In the genomic region with DNA sequence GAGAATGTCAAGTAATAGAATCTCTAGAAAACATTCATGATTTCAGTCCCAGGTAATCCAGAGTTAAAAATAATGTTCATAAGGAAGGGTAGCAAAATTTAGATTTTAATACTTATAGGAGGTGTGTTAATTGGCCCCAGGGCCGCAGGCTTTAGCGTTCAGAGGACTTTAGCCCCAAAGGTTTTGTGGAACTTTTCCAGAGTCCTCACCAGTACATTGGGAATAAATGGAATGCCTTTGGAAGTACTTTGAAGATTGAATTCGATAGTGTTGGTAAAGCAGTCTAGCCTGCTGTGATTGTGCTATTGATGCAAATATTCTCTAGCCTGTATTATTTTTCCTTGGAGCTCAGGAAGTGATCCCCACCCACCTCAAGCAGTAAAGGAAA, we compare ENCODE assay signal across 18 cellular contexts.
DNase-seq lines count a peak whose midpoint lies in the region; ATAC-seq, FAIRE-seq and TF ChIP-seq lines count a peak whose summit lies in the region.
"Had no signal": no experiment of that assay in that cellular context is flagged by ENCODE, and none has a peak within 500 bp of the region (broad histone marks: within the 10 kb centered on the region; RNA-seq: fewer than 3 reads in every experiment).

No MANE protein-coding gene starts in this region.

- H3K27ac ChIP-seq in A549: peak overlapping the region; percentile 64 to 82
- H3K27ac ChIP-seq in KMS-11: peak overlapping the region; percentile 48

- H3K9me3 ChIP-seq in A549: no peaks in the 10 kb centered on the region
- H3K9me3 ChIP-seq: heart right ventricle had no signal

- TF ChIP-seq RAD21 in A549 (conservative IDR thresholded peaks at IDR 0.05 in 1 of 2, IDR thresholded peaks at IDR 0.05 in 1 of 2): no peak

- H3K79me2 ChIP-seq in KMS-11 (ENCODE audit: insufficient read depth, low read depth): peaks cover 56% of the 10 kb centered on the region

- TF ChIP-seq CTCF in A549 (IDR thresholded peaks at IDR 0.05) (no peak), KMS-11 (conservative IDR thresholded peaks at IDR 0.05; ENCODE audit: low read depth, low read length) (no peak), endothelial cell (IDR thresholded peaks at IDR 0.05; ENCODE audit: unreplicated experiment) (no peak), nephron (IDR thresholded peaks at IDR 0.05; ENCODE audit: unreplicated experiment in 3 of 3) (no peak)

- H3K4me1 Mint-ChIP-seq in endothelial cell (ENCODE audit: unreplicated experiment) (peaks cover 48% of the 10 kb centered on the region), nephron (peaks cover 59% of the 10 kb centered on the region)
- H3K4me1 Mint-ChIP-seq in activated naive CD8-positive, alpha-beta T cell treated with anti-CD3 and anti-CD28 coated beads, Interleukin-2, amount 50 U/mL, for 24 hours: peaks cover 46% of the 10 kb centered on the region

- H3K4me3 Mint-ChIP-seq in endothelial cell (ENCODE audit: unreplicated experiment): no peak overlapping the region
- peak overlapping the region in 2 of 3 experiments; percentile 13 to 22 for H3K4me3 Mint-ChIP-seq in nephron
- no peak overlapping the region for H3K4me3 Mint-ChIP-seq in activated naive CD8-positive, alpha-beta T cell treated with anti-CD3 and anti-CD28 coated beads, Interleukin-2, amount 50 U/mL, for 24 hours
- H3K4me3 Mint-ChIP-seq: CD4-positive, alpha-beta T cell; natural killer cell treated with Interleukin-12 subunit alpha and Interleukin-12 subunit beta and Interleukin-15 and Interleukin-18, amount 100 ng/mL, for 72 hours had no signal

- TF ChIP-seq EP300 in A549 (IDR thresholded peaks at IDR 0.05): no peak

- POLR2A ChIA-PET in A549 (lab: Yijun Ruan, JAX): no interaction called here

- H3K9ac ChIP-seq in KMS-11: no peak overlapping the region

- H3K4me3 ChIP-seq in A549: no peak overlapping the region
- no peak overlapping the region for H3K4me3 ChIP-seq in KMS-11 (IDR thresholded peaks at IDR 0.05; ENCODE audit: insufficient read depth, low read depth, low read length)
- H3K4me3 ChIP-seq: heart right ventricle had no signal

- no peak for DNase-seq in A549 (ENCODE audit: low read depth in 1 of 2, low spot score in 1 of 2)
- no peak for DNase-seq in endothelial cell (ENCODE audit: low spot score)
- DNase-seq in NCI-H82 treated with DMSO at 0.1 percent for 48 hours (lab: John Stamatoyannopoulos, UW; ENCODE audit: unreplicated experiment): no peak
- DNase-seq in activated naive CD8-positive, alpha-beta T cell treated with anti-CD3 and anti-CD28 coated beads, Interleukin-2, amount 50 U/mL, for 24 hours: no peak
- DNase-seq in DMS153 treated with DMSO at 0.1 percent for 48 hours (lab: John Stamatoyannopoulos, UW; ENCODE audit: unreplicated experiment): no peak
- DNase-seq in activated T-cell treated with anti-CD3 and anti-CD28 coated beads for 4 hours: no peak
- DNase-seq: activated CD4-positive, alpha-beta T cell treated with anti-CD3 and anti-CD28 coated beads, Interleukin-2, amount 50 U/mL, for 1 hour; amniotic stem cell; CD4-positive, alpha-beta T cell; DND-41; NCI-H1092 treated with DMSO at 0.1 percent for 48 hours; NCI-H2081 treated with DMSO at 0.1 percent for 48 hours; NCI-H510A treated with DMSO at 0.1 percent for 48 hours; stimulated activated CD4-positive, alpha-beta T cell treated with anti-CD3 and anti-CD28 coated beads, Interleukin-12 subunit alpha, Interleukin-12 subunit beta, amount 100 ng/mL, for 4 hours had no signal

- ATAC-seq in A549: no peak
- no peak for ATAC-seq in activated naive CD8-positive, alpha-beta T cell treated with anti-CD3 and anti-CD28 coated beads, Interleukin-2, amount 50 U/mL, for 24 hours
- ATAC-seq: natural killer cell treated with Interleukin-12 subunit alpha and Interleukin-12 subunit beta and Interleukin-15 and Interleukin-18, amount 100 ng/mL, for 72 hours had no signal

- no peaks in the 10 kb centered on the region for H3K36me3 ChIP-seq in KMS-11 (ENCODE audit: insufficient read depth)
- H3K36me3 ChIP-seq: heart right ventricle had no signal

- no peak for FAIRE-seq in A549 (lab: Jason Lieb, UNC)

- H3K4me2 ChIP-seq in A549: peak overlapping the region; percentile 61
- H3K4me2 ChIP-seq in KMS-11: peak overlapping the region; percentile 77

- no peaks in the 10 kb centered on the region for H3K9me3 Mint-ChIP-seq in endothelial cell (ENCODE audit: unreplicated experiment)
- H3K9me3 Mint-ChIP-seq in nephron: no peaks in the 10 kb centered on the region
- H3K9me3 Mint-ChIP-seq in activated naive CD8-positive, alpha-beta T cell treated with anti-CD3 and anti-CD28 coated beads, Interleukin-2, amount 50 U/mL, for 24 hours: no peaks in the 10 kb centered on the region
- H3K9me3 Mint-ChIP-seq: CD4-positive, alpha-beta T cell; natural killer cell treated with Interleukin-12 subunit alpha and Interleukin-12 subunit beta and Interleukin-15 and Interleukin-18, amount 100 ng/mL, for 72 hours had no signal

- H3K27me3 ChIP-seq in KMS-11 (ENCODE audit: insufficient read depth, low read depth): no peaks in the 10 kb centered on the region
- H3K27me3 ChIP-seq: heart right ventricle had no signal

- H3K27me3 Mint-ChIP-seq in endothelial cell (ENCODE audit: unreplicated experiment): peaks cover 4% of the 10 kb centered on the region
- no peaks in the 10 kb centered on the region for H3K27me3 Mint-ChIP-seq in nephron (ENCODE audit: low read depth)
- H3K27me3 Mint-ChIP-seq in activated naive CD8-positive, alpha-beta T cell treated with anti-CD3 and anti-CD28 coated beads, Interleukin-2, amount 50 U/mL, for 24 hours: no peaks in the 10 kb centered on the region
- H3K27me3 Mint-ChIP-seq: CD4-positive, alpha-beta T cell; natural killer cell treated with Interleukin-12 subunit alpha and Interleukin-12 subunit beta and Interleukin-15 and Interleukin-18, amount 100 ng/mL, for 72 hours had no signal

- H3K27ac Mint-ChIP-seq in endothelial cell (ENCODE audit: unreplicated experiment) (peak overlapping the region; percentile 3), nephron (peak overlapping the region; percentile 44 to 98 (median 92))
- H3K27ac Mint-ChIP-seq in activated naive CD8-positive, alpha-beta T cell treated with anti-CD3 and anti-CD28 coated beads, Interleukin-2, amount 50 U/mL, for 24 hours: no peak overlapping the region
- H3K27ac Mint-ChIP-seq: CD4-positive, alpha-beta T cell; natural killer cell treated with Interleukin-12 subunit alpha and Interleukin-12 subunit beta and Interleukin-15 and Interleukin-18, amount 100 ng/mL, for 72 hours had no signal

- TF ChIP-seq POLR2A in A549 (IDR thresholded peaks at IDR 0.05; ENCODE audit: low read length): no peak

- CTCF ChIA-PET in A549 (lab: Yijun Ruan, JAX): interaction anchor here (1.0 kb wide), 1 partner anchor 21 kb away, joined by 3 read pairs; no protein-coding TSS in a partner anchor

- H3K4me1 ChIP-seq in A549 (peaks cover 100% of the 10 kb centered on the region), KMS-11 (ENCODE audit: low read depth, poor library complexity, severe bottlenecking) (peaks cover 37% of the 10 kb centered on the region)

- no peaks in the 10 kb centered on the region for H4K20me1 ChIP-seq in KMS-11 (ENCODE audit: insufficient read depth)

- H3K36me3 Mint-ChIP-seq in endothelial cell (ENCODE audit: low read depth, unreplicated experiment): peaks cover 3% of the 10 kb centered on the region
- no peaks in the 10 kb centered on the region for H3K36me3 Mint-ChIP-seq in nephron (ENCODE audit: low read depth)
- H3K36me3 Mint-ChIP-seq in activated naive CD8-positive, alpha-beta T cell treated with anti-CD3 and anti-CD28 coated beads, Interleukin-2, amount 50 U/mL, for 24 hours (ENCODE audit: low read depth): no peaks in the 10 kb centered on the region
- H3K36me3 Mint-ChIP-seq: natural killer cell treated with Interleukin-12 subunit alpha and Interleukin-12 subunit beta and Interleukin-15 and Interleukin-18, amount 100 ng/mL, for 72 hours had no signal

- 49% methylated on average over 3 of the region's 3 CpGs for WGBS in A549 (ENCODE audit: missing lambda C conversion rate)

- no peak overlapping the region for H2AFZ ChIP-seq in KMS-11 (ENCODE audit: low read depth)

TF ChIP-seq in A549, 52 proteins besides CTCF, POLR2A, EP300 and RAD21:
- TF ChIP-seq FOXS1 (CRISPR knock-in tag; IDR thresholded peaks at IDR 0.05) (no peak), SMC3 (IDR thresholded peaks at IDR 0.05) (no peak), RCOR1 (IDR thresholded peaks at IDR 0.05; ENCODE audit: low read depth, low read length) (no peak), HOXB13 (CRISPR knock-in tag; IDR thresholded peaks at IDR 0.05; ENCODE audit: low read depth) (no peak), FOSL2 (IDR thresholded peaks at IDR 0.05) (no peak), FOSL2 (CRISPR knock-in tag; IDR thresholded peaks at IDR 0.05) (no peak), ZSCAN20 (CRISPR knock-in tag; IDR thresholded peaks at IDR 0.05) (no peak), NR3C1 (IDR thresholded peaks at IDR 0.05) (no peak), MAZ (IDR thresholded peaks at IDR 0.05; ENCODE audit: borderline replicate concordance, low read depth, low read length) (no peak), GATA3 (IDR thresholded peaks at IDR 0.05; ENCODE audit: borderline replicate concordance) (no peak)
- TF ChIP-seq, protein P1, sequence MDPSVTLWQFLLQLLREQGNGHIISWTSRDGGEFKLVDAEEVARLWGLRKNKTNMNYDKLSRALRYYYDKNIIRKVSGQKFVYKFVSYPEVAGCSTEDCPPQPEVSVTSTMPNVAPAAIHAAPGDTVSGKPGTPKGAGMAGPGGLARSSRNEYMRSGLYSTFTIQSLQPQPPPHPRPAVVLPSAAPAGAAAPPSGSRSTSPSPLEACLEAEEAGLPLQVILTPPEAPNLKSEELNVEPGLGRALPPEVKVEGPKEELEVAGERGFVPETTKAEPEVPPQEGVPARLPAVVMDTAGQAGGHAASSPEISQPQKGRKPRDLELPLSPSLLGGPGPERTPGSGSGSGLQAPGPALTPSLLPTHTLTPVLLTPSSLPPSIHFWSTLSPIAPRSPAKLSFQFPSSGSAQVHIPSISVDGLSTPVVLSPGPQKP (IDR thresholded peaks at IDR 0.05; ENCODE audit: low read depth, low read length): no peak
- TF ChIP-seq, protein P2, sequence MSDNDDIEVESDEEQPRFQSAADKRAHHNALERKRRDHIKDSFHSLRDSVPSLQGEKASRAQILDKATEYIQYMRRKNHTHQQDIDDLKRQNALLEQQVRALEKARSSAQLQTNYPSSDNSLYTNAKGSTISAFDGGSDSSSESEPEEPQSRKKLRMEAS (IDR thresholded peaks at IDR 0.05): no peak

Comparison
In these comparisons a context has a peak if more than half of its experiments do, and no peak if none do; other contexts are left out.
1. H3K4me3 Mint-ChIP-seq: peak in nephron (2 of 3); none in endothelial cell (single experiment) and activated naive CD8-positive, alpha-beta T cell treated with anti-CD3 and anti-CD28 coated beads, Interleukin-2, amount 50 U/mL, for 24 hours (single experiment).